ENCODE assay signal across 17 cellular contexts in the genomic region with DNA sequence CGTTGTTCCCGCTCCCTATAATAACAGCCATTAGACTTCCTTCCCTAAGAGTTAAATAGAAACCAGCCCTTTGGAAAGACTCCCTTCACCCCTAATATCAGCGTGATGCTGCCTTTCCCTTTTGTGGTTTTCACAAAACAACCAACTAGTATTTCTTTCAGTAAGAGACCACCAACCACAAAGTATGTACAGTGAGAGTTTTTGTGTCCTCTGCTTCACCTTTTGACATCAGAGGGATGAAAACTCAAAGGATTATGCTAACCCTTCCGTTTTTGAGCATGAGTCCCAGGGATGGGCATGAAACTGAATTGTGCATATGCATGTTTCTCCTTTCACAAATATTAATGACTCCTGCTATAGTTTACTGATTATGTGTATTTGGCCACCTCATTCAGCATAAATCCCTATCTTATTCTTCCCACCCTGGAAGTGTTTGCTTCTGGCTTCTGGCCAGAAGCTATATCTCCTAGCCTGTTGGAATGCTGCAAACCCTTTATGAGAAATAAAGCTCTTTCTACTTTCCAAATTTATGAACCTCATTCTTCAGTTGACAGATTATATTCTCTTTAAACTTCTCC. TPM values are rescaled to one million over a fixed set of nuclear protein-coding genes. Genes with fewer than 3 reads are reported as not detected.
A peak's percentile ranks its signal among the peaks of the same experiment; 100 is the strongest.
DNase-seq lines count a peak whose midpoint lies in the region; ATAC-seq and TF ChIP-seq lines count a peak whose summit lies in the region.
"Had no signal": no experiment of that assay in that cellular context is flagged by ENCODE, and none has a peak within 500 bp of the region (broad histone marks: within the 10 kb centered on the region; RNA-seq: fewer than 3 reads in every experiment).

No MANE protein-coding gene starts in this region.

- H3K4me1 Mint-ChIP-seq in Calu3 (ENCODE audit: low read depth, unreplicated experiment) (peaks cover 38% of the 10 kb centered on the region), nephron (peaks cover 14% of the 10 kb centered on the region)
- H3K4me1 Mint-ChIP-seq in stimulated activated naive B cell treated with anti-CD40 and anti-IgM and Interleukin-4, amounts not matched to agents 10 μg/mL and 1 μg/mL and 100 μg/mL, for 72 hours = peaks cover 5 to 6% of the 10 kb centered on the region in 2 donors

- TF ChIP-seq CTCF in Calu3 (IDR thresholded peaks at IDR 0.05; ENCODE audit: unreplicated experiment) = no peak
- TF ChIP-seq CTCF in nephron (IDR thresholded peaks at IDR 0.05; ENCODE audit: unreplicated experiment in 3 of 3) = no peak

- BruUV-seq in Calu3 (replicated peaks; lab: Mats Ljungman, UMichigan) = no TSS peak

- H3K4me3 Mint-ChIP-seq in Calu3 (ENCODE audit: low read depth, unreplicated experiment) = peak overlapping the region; percentile 4
- H3K4me3 Mint-ChIP-seq in nephron = no peak overlapping the region
- no peak overlapping the region for H3K4me3 Mint-ChIP-seq in stimulated activated naive B cell treated with anti-CD40 and anti-IgM and Interleukin-4, amounts not matched to agents 10 μg/mL and 1 μg/mL and 100 μg/mL, for 72 hours
- H3K4me3 Mint-ChIP-seq: activated T-helper 17 cell treated with anti-CD3 and anti-CD28 coated beads, Interleukin-2, amount 50 U/mL, for 72 hours; effector memory CD8-positive, alpha-beta T cell; memory B cell; naive thymus-derived CD8-positive, alpha-beta T cell had no signal

- H3K27ac Mint-ChIP-seq in Calu3 (ENCODE audit: unreplicated experiment) (peak overlapping the region; percentile 40), nephron (peak overlapping the region; percentile 19 to 38 (median 35))
- H3K27ac Mint-ChIP-seq in stimulated activated naive B cell treated with anti-CD40 and anti-IgM and Interleukin-4, amounts not matched to agents 10 μg/mL and 1 μg/mL and 100 μg/mL, for 72 hours = no peak overlapping the region
- H3K27ac Mint-ChIP-seq: activated T-helper 17 cell treated with anti-CD3 and anti-CD28 coated beads, Interleukin-2, amount 50 U/mL, for 72 hours; memory B cell had no signal

- H3K36me3 Mint-ChIP-seq in Calu3 (ENCODE audit: insufficient read depth, unreplicated experiment) (peaks cover 8% of the 10 kb centered on the region), nephron (ENCODE audit: low read depth) (peaks cover 3% of the 10 kb centered on the region)
- peaks cover 15 to 31% of the 10 kb centered on the region in 2 donors for H3K36me3 Mint-ChIP-seq in stimulated activated naive B cell treated with anti-CD40 and anti-IgM and Interleukin-4, amounts not matched to agents 10 μg/mL and 1 μg/mL and 100 μg/mL, for 72 hours

- intact Hi-C loops in Calu3 (cut with micrococcal nuclease; ENCODE audit: unreplicated experiment) = no loop called here

- CTCF ChIA-PET in Calu3 (lab: Charles Lee) = no interaction called here

- H3K27me3 Mint-ChIP-seq in Calu3 (ENCODE audit: unreplicated experiment) (no peaks in the 10 kb centered on the region), nephron (ENCODE audit: low read depth) (no peaks in the 10 kb centered on the region)
- H3K27me3 Mint-ChIP-seq in stimulated activated naive B cell treated with anti-CD40 and anti-IgM and Interleukin-4, amounts not matched to agents 10 μg/mL and 1 μg/mL and 100 μg/mL, for 72 hours = no peaks in the 10 kb centered on the region
- H3K27me3 Mint-ChIP-seq: activated T-helper 17 cell treated with anti-CD3 and anti-CD28 coated beads, Interleukin-2, amount 50 U/mL, for 72 hours; effector memory CD8-positive, alpha-beta T cell; memory B cell; naive thymus-derived CD8-positive, alpha-beta T cell had no signal

- DNase-seq in Calu3 (no peak), HT-29 (ENCODE audit: low spot score) (peak; percentile 7), astrocyte of the hippocampus (ENCODE audit: low read depth, low spot score) (peak; percentile 60), NCI-H345 treated with DMSO at 0.1 percent for 48 hours (lab: John Stamatoyannopoulos, UW; ENCODE audit: unreplicated experiment) (no peak)
- no peak for DNase-seq in stimulated activated naive B cell treated with anti-CD40 and anti-IgM and Interleukin-4, amounts not matched to agents 10 μg/mL and 1 μg/mL and 100 μg/mL, for 72 hours
- DNase-seq: cerebellar nuclear complex; effector memory CD8-positive, alpha-beta T cell; MV-4-11; naive thymus-derived CD8-positive, alpha-beta T cell; NCI-H2029 treated with DMSO at 0.1 percent for 48 hours; NCI-H524 treated with DMSO at 0.1 percent for 48 hours; stimulated activated CD4-positive, alpha-beta T cell treated with anti-CD3 and anti-CD28 coated beads, Interleukin-4, amount 100 ng/mL, for 24 hours had no signal

- no peak for ATAC-seq in HG03442 (IDR thresholded peaks at IDR 0.05; ENCODE audit: unreplicated experiment)
- ATAC-seq in stimulated activated naive B cell treated with anti-CD40 and anti-IgM and Interleukin-4, amounts not matched to agents 10 μg/mL and 1 μg/mL and 100 μg/mL, for 72 hours (replicated peaks) = no peak
- ATAC-seq in GM21723 (IDR thresholded peaks at IDR 0.05; ENCODE audit: unreplicated experiment) = no peak
- ATAC-seq: activated T-helper 17 cell treated with anti-CD3 and anti-CD28 coated beads, Interleukin-2, amount 50 U/mL, for 72 hours; effector memory CD8-positive, alpha-beta T cell; naive thymus-derived CD8-positive, alpha-beta T cell had no signal

- no peaks in the 10 kb centered on the region for H3K9me3 Mint-ChIP-seq in Calu3 (ENCODE audit: low read depth, unreplicated experiment)
- no peaks in the 10 kb centered on the region for H3K9me3 Mint-ChIP-seq in nephron
- no peaks in the 10 kb centered on the region for H3K9me3 Mint-ChIP-seq in stimulated activated naive B cell treated with anti-CD40 and anti-IgM and Interleukin-4, amounts not matched to agents 10 μg/mL and 1 μg/mL and 100 μg/mL, for 72 hours
- H3K9me3 Mint-ChIP-seq: effector memory CD8-positive, alpha-beta T cell had no signal

RNA-seq across cellular contexts. Expression of a gene that starts 59.2 kb away (rescaled TPM):
- 81.3 and 82.1 TPM in 2 replicates for total RNA-seq in Calu3 (2022)
- total RNA-seq in HT-29 (2014; rRNA removed; shearing (Covaris generic)) = 17.4 and 17.8 TPM in 2 replicates

Comparison
In these comparisons a context has a peak if more than half of its experiments do, and no peak if none do; other contexts are left out.
1. DNase-seq: peak in HT-29 (single experiment) and astrocyte of the hippocampus (single experiment); none in Calu3 (single experiment), NCI-H345 treated with DMSO at 0.1 percent for 48 hours (single experiment) and stimulated activated naive B cell treated with anti-CD40 and anti-IgM and Interleukin-4, amounts not matched to agents 10 μg/mL and 1 μg/mL and 100 μg/mL, for 72 hours (single experiment).